In genomic region chr11:81394324-81394723, GRCh38 we compare ENCODE assay signal across 31 cellular contexts.
"Had no signal": no experiment of that assay in that cellular context is flagged by ENCODE, and none has a peak within 500 bp of the region (broad histone marks: within the 10 kb centered on the region; RNA-seq: fewer than 3 reads in every experiment).

No MANE protein-coding gene starts in this region.

- H3K4me1 ChIP-seq: body of pancreas, breast epithelium had no signal

- H3K36me3 Mint-ChIP-seq: activated naive CD8-positive, alpha-beta T cell treated with anti-CD3 and anti-CD28 coated beads, Interleukin-2, amount 10 ng/mL, durations not matched to agents 7 days and 5 days had no signal

- H3K4me3 ChIP-seq: body of pancreas, breast epithelium, PC-9 had no signal

- H3K27ac Mint-ChIP-seq: activated CD8-positive, alpha-beta T cell treated with anti-CD3 and anti-CD28 coated beads for 36 hours; activated naive CD8-positive, alpha-beta T cell treated with anti-CD3 and anti-CD28 coated beads, Interleukin-2, amount 10 ng/mL, durations not matched to agents 7 days and 5 days; activated T-cell treated with anti-CD3 and anti-CD28 coated beads, Interleukin-2, amount 50 U/mL, for 72 hours; activated T-helper 17 cell treated with anti-CD3 and anti-CD28 coated beads, Interleukin-2, amount 50 U/mL, for 72 hours had no signal

- H3K9me3 ChIP-seq: body of pancreas, breast epithelium had no signal

- H3K27me3 Mint-ChIP-seq: activated CD8-positive, alpha-beta T cell treated with anti-CD3 and anti-CD28 coated beads for 36 hours; activated naive CD8-positive, alpha-beta T cell treated with anti-CD3 and anti-CD28 coated beads, Interleukin-2, amount 10 ng/mL, durations not matched to agents 7 days and 5 days; activated T-helper 17 cell treated with anti-CD3 and anti-CD28 coated beads, Interleukin-2, amount 50 U/mL, for 72 hours had no signal

- H3K4me3 Mint-ChIP-seq: activated CD8-positive, alpha-beta T cell treated with anti-CD3 and anti-CD28 coated beads for 36 hours; activated naive CD8-positive, alpha-beta T cell treated with anti-CD3 and anti-CD28 coated beads, Interleukin-2, amount 10 ng/mL, durations not matched to agents 7 days and 5 days; activated T-cell treated with anti-CD3 and anti-CD28 coated beads, Interleukin-2, amount 50 U/mL, for 72 hours; activated T-helper 17 cell treated with anti-CD3 and anti-CD28 coated beads, Interleukin-2, amount 50 U/mL, for 72 hours had no signal

- H3K36me3 ChIP-seq: breast epithelium, WERI-Rb-1 had no signal

- DNase-seq: activated CD4-positive, alpha-beta T cell treated with anti-CD3 and anti-CD28 coated beads for 1 hour; activated CD4-positive, alpha-beta T cell treated with anti-CD3 and anti-CD28 coated beads for 48 hours; activated CD4-positive, CD25-positive, alpha-beta regulatory T cell; activated CD8-positive, alpha-beta T cell treated with anti-CD3 and anti-CD28 coated beads for 36 hours; activated effector memory CD4-positive, alpha-beta T cell treated with anti-CD3 and anti-CD28 coated beads, Interleukin-2, amount 50 U/mL, for 16 hours; activated naive CD4-positive, alpha-beta T cell; activated naive CD4-positive, alpha-beta T cell treated with anti-CD3 and anti-CD28 coated beads, Interleukin-2, amount 50 U/mL, for 16 hours; activated naive CD8-positive, alpha-beta T cell treated with anti-CD3 and anti-CD28 coated beads, Interleukin-2, amount 10 ng/mL, durations not matched to agents 7 days and 5 days; activated T-cell treated with anti-CD3 and anti-CD28 coated beads, Interleukin-2, amount 50 U/mL, for 1 hour; activated T-cell treated with anti-CD3 and anti-CD28 coated beads, Interleukin-2, amount 50 U/mL, for 72 hours; body of pancreas; NCI-H1048; NCI-H1105 treated with DMSO at 0.1 percent for 48 hours; NCI-H1436; NCI-H1694; NCI-H1930; NCI-H2081 treated with DMSO at 0.1 percent for 48 hours; NCI-H2171; NCI-H510A; NCI-H526; NCI-H748 treated with DMSO at 0.1 percent for 48 hours; PC-9; Right ventricle myocardium superior; SW 1271; T-helper 1 cell; T1000; WERI-Rb-1 had no signal

- H3K4me1 Mint-ChIP-seq: activated naive CD8-positive, alpha-beta T cell treated with anti-CD3 and anti-CD28 coated beads, Interleukin-2, amount 10 ng/mL, durations not matched to agents 7 days and 5 days; activated T-helper 17 cell treated with anti-CD3 and anti-CD28 coated beads, Interleukin-2, amount 50 U/mL, for 72 hours had no signal

- H3K27ac ChIP-seq: body of pancreas, breast epithelium, PC-9, WERI-Rb-1 had no signal

- H3K9me3 Mint-ChIP-seq: activated naive CD8-positive, alpha-beta T cell treated with anti-CD3 and anti-CD28 coated beads, Interleukin-2, amount 10 ng/mL, durations not matched to agents 7 days and 5 days had no signal

- H2AFZ ChIP-seq: PC-9 had no signal

- ATAC-seq: activated CD8-positive, alpha-beta T cell treated with anti-CD3 and anti-CD28 coated beads for 36 hours; activated T-cell treated with anti-CD3 and anti-CD28 coated beads, Interleukin-2, amount 50 U/mL, for 72 hours; activated T-helper 17 cell treated with anti-CD3 and anti-CD28 coated beads, Interleukin-2, amount 50 U/mL, for 72 hours; body of pancreas had no signal

- H3K27me3 ChIP-seq: body of pancreas, breast epithelium had no signal

- H3K4me2 ChIP-seq: PC-9 had no signal

- FAIRE-seq: astrocyte, RCC 7860 had no signal
